Comparison of ENCODE assay signal across 7 cellular contexts in the genomic region with DNA sequence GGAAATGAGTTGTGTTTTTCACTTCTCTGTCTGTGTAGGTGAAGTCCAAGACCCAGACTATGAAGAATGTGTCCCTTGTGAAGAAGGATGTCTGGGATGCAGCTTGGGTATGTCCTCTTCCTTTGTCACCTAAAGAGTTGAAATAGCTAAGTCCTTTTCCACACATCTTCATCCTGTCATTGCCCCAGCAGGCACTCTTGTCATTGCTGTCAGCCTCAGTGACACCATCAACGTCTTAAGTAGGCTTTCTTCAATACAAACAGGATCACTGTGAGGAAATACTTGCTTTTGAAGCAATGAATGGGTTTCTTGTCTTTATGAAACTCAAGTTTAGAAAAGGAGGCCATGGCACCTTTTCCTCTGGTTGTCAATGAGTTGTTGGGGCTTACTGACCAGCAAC.
"Had no signal": no experiment of that assay in that cellular context is flagged by ENCODE, and none has a peak within 500 bp of the region (broad histone marks: within the 10 kb centered on the region; RNA-seq: fewer than 3 reads in every experiment).

No MANE protein-coding gene starts in this region.

- FAIRE-seq: HepG2, HTR-8/SVneo, K562 had no signal

- ATAC-seq: HepG2, K562 had no signal

- H3K4me3 ChIP-seq: K562 had no signal

- DNase-seq: IMR-90, KBM-7, KG1 had no signal

- H3K27ac ChIP-seq: HL-60 had no signal
